In genomic region chr2:72734432-72734831, GRCh38 we compare ENCODE assay signal across 36 cellular contexts.
"Had no signal": no experiment of that assay in that cellular context is flagged by ENCODE, and none has a peak within 500 bp of the region (broad histone marks: within the 10 kb centered on the region; RNA-seq: fewer than 3 reads in every experiment).

No MANE protein-coding gene starts in this region.

- H3K36me3 Mint-ChIP-seq: activated CD4-positive, alpha-beta memory T cell treated with anti-CD3 and anti-CD28 coated beads for 36 hours; activated CD8-positive, alpha-beta memory T cell treated with anti-CD3 and anti-CD28 coated beads, Interleukin-2, amount 10 ng/mL, durations not matched to agents 7 days and 5 days; activated naive CD4-positive, alpha-beta T cell treated with anti-CD3 and anti-CD28 coated beads, Interleukin-2, amount 50 U/mL, for 72 hours; activated naive CD8-positive, alpha-beta T cell treated with anti-CD3 and anti-CD28 coated beads for 36 hours had no signal

- FAIRE-seq: astrocyte, TTC549 had no signal

- H3K27me3 Mint-ChIP-seq: activated B cell treated with CpG ODN at 0.5 μM for 24 hours; activated CD4-positive, alpha-beta memory T cell treated with anti-CD3 and anti-CD28 coated beads for 36 hours; activated CD4-positive, alpha-beta T cell treated with anti-CD3 and anti-CD28 coated beads, Interleukin-2, amount 10 ng/mL, durations not matched to agents 24 days and 14 days; activated CD8-positive, alpha-beta memory T cell treated with anti-CD3 and anti-CD28 coated beads, Interleukin-2, amount 10 ng/mL, durations not matched to agents 7 days and 5 days; activated naive CD8-positive, alpha-beta T cell treated with anti-CD3 and anti-CD28 coated beads for 36 hours; activated T-cell treated with anti-CD3 and anti-CD28 coated beads, Interleukin-2, amount 50 U/mL, for 24 hours had no signal

- ATAC-seq: activated CD8-positive, alpha-beta memory T cell treated with anti-CD3 and anti-CD28 coated beads, Interleukin-2, amount 10 ng/mL, durations not matched to agents 7 days and 5 days; activated CD8-positive, alpha-beta T cell treated with anti-CD3 and anti-CD28 coated beads, Interleukin-2, amount 10 ng/mL, durations not matched to agents 7 days and 5 days; activated naive CD4-positive, alpha-beta T cell treated with anti-CD3 and anti-CD28 coated beads, Interleukin-2, amount 50 U/mL, for 72 hours; body of pancreas had no signal

- DNase-seq: activated B cell treated with CpG ODN at 0.5 μM for 24 hours; activated CD4-positive, alpha-beta memory T cell treated with anti-CD3 and anti-CD28 coated beads for 36 hours; activated CD4-positive, alpha-beta T cell treated with anti-CD3 and anti-CD28 coated beads for 4 hours; activated CD4-positive, alpha-beta T cell treated with anti-CD3 and anti-CD28 coated beads, Interleukin-2, amount 10 ng/mL, durations not matched to agents 24 days and 14 days; activated CD4-positive, alpha-beta T cell treated with anti-CD3 and anti-CD28 coated beads, Interleukin-2, amount 50 U/mL, for 1 hour; activated CD4-positive, alpha-beta T cell treated with anti-CD3 and anti-CD28 coated beads, Interleukin-2, amount 50 U/mL, for 4 hours; activated CD4-positive, CD25-positive, alpha-beta regulatory T cell treated with anti-CD3 and anti-CD28 coated beads, Interleukin-2, amount 50 U/mL, for 72 hours; activated CD8-positive, alpha-beta memory T cell treated with anti-CD3 and anti-CD28 coated beads for 24 hours; activated CD8-positive, alpha-beta memory T cell treated with anti-CD3 and anti-CD28 coated beads, Interleukin-2, amount 10 ng/mL, durations not matched to agents 7 days and 5 days; activated CD8-positive, alpha-beta memory T cell treated with anti-CD3 and anti-CD28 coated beads, Interleukin-2, amount 50 U/mL, for 48 hours; activated CD8-positive, alpha-beta T cell treated with anti-CD3 and anti-CD28 coated beads, Interleukin-2, amount 10 ng/mL, durations not matched to agents 7 days and 5 days; activated effector memory CD4-positive, alpha-beta T cell treated with anti-CD3 and anti-CD28 coated beads, Interleukin-2, amount 50 U/mL, for 16 hours; activated gamma-delta T cell treated with Interleukin-2 at 50 U/mL for 16 hours; activated naive CD4-positive, alpha-beta T cell; activated naive CD4-positive, alpha-beta T cell treated with anti-CD3 and anti-CD28 coated beads for 36 hours; activated naive CD4-positive, alpha-beta T cell treated with anti-CD3 and anti-CD28 coated beads, Interleukin-2, amount 50 U/mL, for 16 hours; activated naive CD8-positive, alpha-beta T cell treated with anti-CD3 and anti-CD28 coated beads for 36 hours; activated T-cell treated with anti-CD3 and anti-CD28 coated beads, Interleukin-2, amount 50 U/mL, for 24 hours; activated T-cell treated with anti-CD3 and anti-CD28 coated beads, Interleukin-2, amount 50 U/mL, for 48 hours; adrenal gland; amniotic stem cell; aorta; body of pancreas; brain microvascular endothelial cell; central memory CD4-positive, alpha-beta T cell; T-helper 1 cell; T-helper 2 cell; T-helper 9 cell had no signal

- H3K9me3 Mint-ChIP-seq: activated B cell treated with CpG ODN at 0.5 μM for 24 hours; activated CD4-positive, alpha-beta memory T cell treated with anti-CD3 and anti-CD28 coated beads for 36 hours; activated CD4-positive, alpha-beta T cell treated with anti-CD3 and anti-CD28 coated beads, Interleukin-2, amount 10 ng/mL, durations not matched to agents 24 days and 14 days; activated naive CD4-positive, alpha-beta T cell treated with anti-CD3 and anti-CD28 coated beads for 36 hours; activated naive CD4-positive, alpha-beta T cell treated with anti-CD3 and anti-CD28 coated beads, Interleukin-2, amount 50 U/mL, for 72 hours; activated naive CD8-positive, alpha-beta T cell treated with anti-CD3 and anti-CD28 coated beads for 36 hours; activated T-cell treated with anti-CD3 and anti-CD28 coated beads, Interleukin-2, amount 50 U/mL, for 24 hours; activated T-helper 2 cell treated with anti-CD3 and anti-CD28 coated beads, Interferon-gamma antibody, Interleukin-2, Interleukin-4, amounts not matched to agents 10 μg/mL and 5 μg/mL and 100 μg/mL, durations not matched to agents 14 hours and 24 hours and 36 hours; T-helper 1 cell treated with Interleukin-12 subunit alpha and Interleukin-12 subunit beta and Interleukin-4 antibody, amounts not matched to agents 30 μg/mL and 1 μg/mL, for 36 hours; T-helper 2 cell treated with Interferon-gamma antibody and Interleukin-4, amounts not matched to agents 5 μg/mL and 100 μg/mL, for 36 hours had no signal

- H3K36me3 ChIP-seq: adrenal gland, brain microvascular endothelial cell, breast epithelium had no signal

- H3K4me3 ChIP-seq: adrenal gland, body of pancreas, breast epithelium had no signal

- H3K4me1 ChIP-seq: adrenal gland, body of pancreas, breast epithelium had no signal

- H3K27ac ChIP-seq: adrenal gland, body of pancreas, brain microvascular endothelial cell, breast epithelium, VCaP had no signal

- H3K9me3 ChIP-seq: adrenal gland, body of pancreas, breast epithelium had no signal

- H3K4me3 Mint-ChIP-seq: activated B cell treated with CpG ODN at 0.5 μM for 24 hours; activated CD4-positive, alpha-beta memory T cell treated with anti-CD3 and anti-CD28 coated beads for 36 hours; activated CD4-positive, alpha-beta T cell treated with anti-CD3 and anti-CD28 coated beads, Interleukin-2, amount 10 ng/mL, durations not matched to agents 24 days and 14 days; activated CD8-positive, alpha-beta memory T cell treated with anti-CD3 and anti-CD28 coated beads, Interleukin-2, amount 10 ng/mL, durations not matched to agents 7 days and 5 days; activated CD8-positive, alpha-beta T cell treated with anti-CD3 and anti-CD28 coated beads, Interleukin-2, amount 10 ng/mL, durations not matched to agents 7 days and 5 days; activated naive CD4-positive, alpha-beta T cell treated with anti-CD3 and anti-CD28 coated beads for 36 hours; activated naive CD8-positive, alpha-beta T cell treated with anti-CD3 and anti-CD28 coated beads for 36 hours; activated T-cell treated with anti-CD3 and anti-CD28 coated beads, Interleukin-2, amount 50 U/mL, for 24 hours; T-helper 1 cell treated with Interleukin-12 subunit alpha and Interleukin-12 subunit beta and Interleukin-4 antibody, amounts not matched to agents 30 μg/mL and 1 μg/mL, for 36 hours; T-helper 2 cell treated with Interferon-gamma antibody and Interleukin-4, amounts not matched to agents 5 μg/mL and 100 μg/mL, for 36 hours had no signal

- H3K27me3 ChIP-seq: adrenal gland, body of pancreas, brain microvascular endothelial cell, breast epithelium had no signal

- H3K27ac Mint-ChIP-seq: activated B cell treated with CpG ODN at 0.5 μM for 24 hours; activated CD4-positive, alpha-beta memory T cell treated with anti-CD3 and anti-CD28 coated beads for 36 hours; activated CD4-positive, alpha-beta T cell treated with anti-CD3 and anti-CD28 coated beads, Interleukin-2, amount 10 ng/mL, durations not matched to agents 24 days and 14 days; activated CD8-positive, alpha-beta memory T cell treated with anti-CD3 and anti-CD28 coated beads, Interleukin-2, amount 10 ng/mL, durations not matched to agents 7 days and 5 days; activated CD8-positive, alpha-beta T cell treated with anti-CD3 and anti-CD28 coated beads, Interleukin-2, amount 10 ng/mL, durations not matched to agents 7 days and 5 days; activated naive CD4-positive, alpha-beta T cell treated with anti-CD3 and anti-CD28 coated beads for 36 hours; activated naive CD4-positive, alpha-beta T cell treated with anti-CD3 and anti-CD28 coated beads, Interleukin-2, amount 50 U/mL, for 72 hours; activated naive CD8-positive, alpha-beta T cell treated with anti-CD3 and anti-CD28 coated beads for 36 hours; activated T-cell treated with anti-CD3 and anti-CD28 coated beads, Interleukin-2, amount 50 U/mL, for 24 hours; activated T-helper 2 cell treated with anti-CD3 and anti-CD28 coated beads, Interferon-gamma antibody, Interleukin-2, Interleukin-4, amounts not matched to agents 10 μg/mL and 5 μg/mL and 100 μg/mL, durations not matched to agents 14 hours and 24 hours and 36 hours; T-helper 1 cell treated with Interleukin-12 subunit alpha and Interleukin-12 subunit beta and Interleukin-4 antibody, amounts not matched to agents 30 μg/mL and 1 μg/mL, for 36 hours; T-helper 2 cell treated with Interferon-gamma antibody and Interleukin-4, amounts not matched to agents 5 μg/mL and 100 μg/mL, for 36 hours had no signal

- H3K4me1 Mint-ChIP-seq: activated B cell treated with CpG ODN at 0.5 μM for 24 hours; activated CD4-positive, alpha-beta T cell treated with anti-CD3 and anti-CD28 coated beads, Interleukin-2, amount 10 ng/mL, durations not matched to agents 24 days and 14 days; activated CD8-positive, alpha-beta memory T cell treated with anti-CD3 and anti-CD28 coated beads, Interleukin-2, amount 10 ng/mL, durations not matched to agents 7 days and 5 days; activated naive CD8-positive, alpha-beta T cell treated with anti-CD3 and anti-CD28 coated beads for 36 hours had no signal
